In the genomic region with DNA sequence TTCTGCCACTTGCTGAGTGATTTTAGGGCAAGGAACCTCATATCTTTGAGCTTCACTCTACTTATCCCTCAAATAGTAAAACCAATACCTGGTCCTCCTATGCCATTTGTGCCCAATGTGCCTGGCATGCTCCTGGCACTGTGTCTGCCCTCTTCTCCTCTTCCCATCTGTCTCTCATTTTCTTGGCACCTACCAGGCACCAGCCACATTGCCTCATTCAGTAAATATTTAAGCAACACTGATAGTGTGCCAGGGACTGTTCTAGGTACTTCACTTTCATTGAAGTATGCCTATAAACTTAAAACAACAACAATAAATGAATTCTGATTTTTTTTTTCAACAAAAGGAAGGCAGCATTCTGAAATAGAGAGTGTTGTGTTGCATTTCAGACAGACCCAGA, we compare ENCODE assay signal across 17 cellular contexts. TPM values are rescaled to one million over a fixed set of nuclear protein-coding genes. Genes with fewer than 3 reads are reported as not detected.
"Had no signal": no experiment of that assay in that cellular context is flagged by ENCODE, and none has a peak within 500 bp of the region (broad histone marks: within the 10 kb centered on the region; RNA-seq: fewer than 3 reads in every experiment).

No MANE protein-coding gene starts in this region.

- H3K4me3 ChIP-seq: dorsolateral prefrontal cortex, lower lobe of right lung, right atrium auricular region, thyroid gland, uterus had no signal

- ATAC-seq: activated CD4-positive, alpha-beta T cell treated with anti-CD3 and anti-CD28 coated beads for 36 hours; naive thymus-derived CD4-positive, alpha-beta T cell; stimulated activated effector memory CD8-positive, alpha-beta T cell treated with anti-CD3 and anti-CD28 coated beads, Interleukin-12 subunit alpha, Interleukin-12 subunit beta, amount 100 ng/mL, for 72 hours had no signal

- DNase-seq: activated CD4-positive, alpha-beta memory T cell treated with anti-CD3 and anti-CD28 coated beads, Interleukin-2, amount 10 ng/mL, durations not matched to agents 7 days and 5 days; activated CD4-positive, alpha-beta T cell treated with anti-CD3 and anti-CD28 coated beads for 36 hours; activated CD8-positive, alpha-beta memory T cell treated with anti-CD3 and anti-CD28 coated beads, Interleukin-2, amount 50 U/mL, for 4 hours; hippocampal formation; lower lobe of right lung; midbrain; naive thymus-derived CD4-positive, alpha-beta T cell; posterior cingulate gyrus; thyroid gland; uterus; WERI-Rb-1 had no signal

RNA-seq across cellular contexts. Expression of gene BOD1L2, which starts 15.1 kb away (rescaled TPM):
- total RNA-seq: activated CD4-positive, alpha-beta memory T cell treated with anti-CD3 and anti-CD28 coated beads, Interleukin-2, amount 10 ng/mL, durations not matched to agents 7 days and 5 days; activated CD4-positive, alpha-beta T cell treated with anti-CD3 and anti-CD28 coated beads for 36 hours; chondrocyte; glomerular endothelial cell; kidney epithelial cell; lower lobe of right lung; naive thymus-derived CD4-positive, alpha-beta T cell; right atrium auricular region; uterus had no signal
